In genomic region chr12:109279525-109279924, GRCh38 we compare ENCODE assay signal across 30 cellular contexts. TPM values are rescaled to one million over a fixed set of nuclear protein-coding genes. Genes with fewer than 3 reads are reported as not detected.
DNase-seq lines count a peak whose midpoint lies in the region; ATAC-seq, FAIRE-seq and TF ChIP-seq lines count a peak whose summit lies in the region.
"Had no signal": no experiment of that assay in that cellular context is flagged by ENCODE, and none has a peak within 500 bp of the region (broad histone marks: within the 10 kb centered on the region; RNA-seq: fewer than 3 reads in every experiment).

No MANE protein-coding gene starts in this region.

- peak overlapping the region; percentile 79 for H2BK5ac ChIP-seq in neuronal stem cell (ENCODE audit: low read length)

- no peak overlapping the region for H3K23ac ChIP-seq in neuronal stem cell (ENCODE audit: low read depth, low read length, poor library complexity)

- H3K4me3 ChIP-seq in A549 = no peak overlapping the region
- no peak overlapping the region for H3K4me3 ChIP-seq in NT2/D1 (ENCODE audit: insufficient read length, low read depth)
- H3K4me3 ChIP-seq in neuronal stem cell (ENCODE audit: low read length in 2 of 2) = no peak overlapping the region
- H3K4me3 ChIP-seq in uterus = no peak overlapping the region
- no peak overlapping the region for H3K4me3 ChIP-seq in effector memory CD4-positive, alpha-beta T cell (ENCODE audit: insufficient read depth, low read depth, low read length, poor library complexity, severe bottlenecking)
- H3K4me3 ChIP-seq: BLaER1 had no signal

- TF ChIP-seq POLR2A in A549 (IDR thresholded peaks at IDR 0.05; ENCODE audit: low read length) (no peak), uterus (IDR thresholded peaks at IDR 0.05) (no peak)

- TF ChIP-seq CTCF in A549 (IDR thresholded peaks at IDR 0.05) = no peak
- no peak for TF ChIP-seq CTCF in uterus (IDR thresholded peaks at IDR 0.05)

- H3K4me2 ChIP-seq in A549 = no peak overlapping the region
- no peak overlapping the region for H3K4me2 ChIP-seq in neuronal stem cell (ENCODE audit: insufficient read depth, low read length, poor library complexity, severe bottlenecking)
- H3K4me2 ChIP-seq: BLaER1 had no signal

- no peaks in the 10 kb centered on the region for H3K36me3 ChIP-seq in NT2/D1 (ENCODE audit: insufficient read depth, insufficient read length, low read length)
- H3K36me3 ChIP-seq in neuronal stem cell (replicated peaks in 1 of 2; ENCODE audit: control insufficient read depth in 2 of 2, insufficient read depth in 2 of 2, low read length in 2 of 2) = no peaks in the 10 kb centered on the region
- no peaks in the 10 kb centered on the region for H3K36me3 ChIP-seq in uterus
- H3K36me3 ChIP-seq in effector memory CD4-positive, alpha-beta T cell (ENCODE audit: control insufficient read depth, insufficient read depth, low read length) = no peaks in the 10 kb centered on the region
- H3K36me3 ChIP-seq: BE2C, BLaER1 had no signal

- peak overlapping the region; percentile 85 for H2AK5ac ChIP-seq in neuronal stem cell (ENCODE audit: low read depth, low read length)

- CTCF ChIA-PET in A549 (lab: Yijun Ruan, JAX) = interaction anchor here (1.2 to 2.8 kb wide), 2 partner anchors 15 to 114 kb away, joined by 5 to 11 read pairs; no protein-coding TSS in a partner anchor

- H3K9ac ChIP-seq in NT2/D1 (ENCODE audit: insufficient read length, low read depth) = peak overlapping the region; percentile 23
- H3K9ac ChIP-seq in neuronal stem cell (ENCODE audit: low read depth, low read length, poor library complexity) = no peak overlapping the region
- H3K9ac ChIP-seq: BLaER1 had no signal

- H3K18ac ChIP-seq in neuronal stem cell (ENCODE audit: low read length) = peak overlapping the region; percentile 65

- peak overlapping the region; percentile 77 for H2BK15ac ChIP-seq in neuronal stem cell (ENCODE audit: low read length)

- TF ChIP-seq RAD21 in A549 (conservative IDR thresholded peaks at IDR 0.05 in 1 of 2, IDR thresholded peaks at IDR 0.05 in 1 of 2) = no peak

- H4K91ac ChIP-seq in neuronal stem cell (ENCODE audit: low read depth, low read length, poor library complexity) = no peak overlapping the region

- peaks cover 28% of the 10 kb centered on the region for H3K4me1 ChIP-seq in A549
- peaks cover 7% of the 10 kb centered on the region for H3K4me1 ChIP-seq in NT2/D1 (ENCODE audit: insufficient read depth, insufficient read length)
- H3K4me1 ChIP-seq in neuronal stem cell (ENCODE audit: control insufficient read depth in 2 of 2, insufficient read depth in 1 of 2, low read depth in 1 of 2, low read length in 2 of 2) = peaks cover 0 to 3% of the 10 kb centered on the region in 2 donors
- H3K4me1 ChIP-seq in uterus = no peaks in the 10 kb centered on the region
- H3K4me1 ChIP-seq in effector memory CD4-positive, alpha-beta T cell (ENCODE audit: control insufficient read depth, insufficient read depth, low read length, poor library complexity, severe bottlenecking) = no peaks in the 10 kb centered on the region

- H3K27ac ChIP-seq in A549 (peak overlapping the region; percentile 54 to 80; a peak in 4 of 6 replicates), neuronal stem cell (replicated peaks; ENCODE audit: low read length) (no peak overlapping the region), uterus (peak overlapping the region; percentile 80 to 84)
- H3K27ac ChIP-seq in effector memory CD4-positive, alpha-beta T cell (ENCODE audit: insufficient read depth, low read length, poor library complexity, severe bottlenecking) = no peak overlapping the region
- H3K27ac ChIP-seq: 22Rv1, BLaER1 had no signal

- DNase-seq in A549 (ENCODE audit: low read depth in 1 of 2, low spot score in 1 of 2) (no peak), NT2/D1 (ENCODE audit: low read depth, low spot score) (no peak), neuronal stem cell (ENCODE audit: low spot score) (no peak), uterus (no peak), NCI-H446 (lab: John Stamatoyannopoulos, UW) (no peak), occipital lobe (lab: John Stamatoyannopoulos, UW) (no peak)
- no peak for DNase-seq in effector memory CD4-positive, alpha-beta T cell
- DNase-seq: ACHN; BE2C; C1 segment of cervical spinal cord; CD4-positive, alpha-beta memory T cell; CD4-positive, CD25-positive, alpha-beta regulatory T cell; CD8-positive, alpha-beta memory T cell; COR-L47; DMS 273 treated with DMSO at 0.1 percent for 48 hours; DMS153; DMS53; DMS79; DND-41; EL; GDM1 had no signal

- no peak overlapping the region for H2BK12ac ChIP-seq in neuronal stem cell (ENCODE audit: low read length)

- H3K9me3 ChIP-seq in A549 (no peaks in the 10 kb centered on the region), NT2/D1 (ENCODE audit: insufficient read depth, low read length) (no peaks in the 10 kb centered on the region), neuronal stem cell (replicated peaks in 1 of 2; ENCODE audit: control insufficient read depth in 2 of 2, insufficient read depth in 1 of 2, low read depth in 1 of 2, low read length in 2 of 2) (no peaks in the 10 kb centered on the region), uterus (no peaks in the 10 kb centered on the region)
- no peaks in the 10 kb centered on the region for H3K9me3 ChIP-seq in effector memory CD4-positive, alpha-beta T cell (ENCODE audit: control insufficient read depth, low read length)
- H3K9me3 ChIP-seq: BE2C, BLaER1 had no signal

- no peaks in the 10 kb centered on the region for H3K79me1 ChIP-seq in neuronal stem cell (ENCODE audit: low read depth, low read length)

- H3K4ac ChIP-seq in neuronal stem cell (ENCODE audit: low read length) = no peak overlapping the region

- intact Hi-C loops in uterus (cut with DNase I; ENCODE audit: low total_unique reads) = no loop called here

- no peak overlapping the region for H2AFZ ChIP-seq in neuronal stem cell (ENCODE audit: low read length)

- no peak for FAIRE-seq in A549 (lab: Jason Lieb, UNC)
- FAIRE-seq: GM12891, GM19239 had no signal

- no peak for ATAC-seq in A549
- ATAC-seq in GM19328 (IDR thresholded peaks at IDR 0.05; ENCODE audit: unreplicated experiment) = no peak

- H3K14ac ChIP-seq in neuronal stem cell (ENCODE audit: low read length) = no peak overlapping the region

- H4K8ac ChIP-seq in neuronal stem cell (ENCODE audit: low read depth, low read length) = no peak overlapping the region

- WGBS in A549 (ENCODE audit: missing lambda C conversion rate) = 91% methylated on average over 11 of the region's 13 CpGs
- WGBS in neuronal stem cell (ENCODE audit: extremely low coverage in 2 of 2, insufficient read length in 2 of 2, insufficient replicate concordance in 1 of 2), 2 donors = no CpG with 5 or more reads among the region's 13 CpGs

- H3K27me3 ChIP-seq in NT2/D1 (ENCODE audit: insufficient read depth, insufficient read length) (no peaks in the 10 kb centered on the region), neuronal stem cell (ENCODE audit: control insufficient read depth in 3 of 3, insufficient read depth in 3 of 3, low read depth in 1 of 3, low read length in 3 of 3) (peaks cover 0 to 7% (median 0%) of the 10 kb centered on the region in 3 experiments), uterus (no peaks in the 10 kb centered on the region)
- H3K27me3 ChIP-seq in effector memory CD4-positive, alpha-beta T cell (replicated peaks; ENCODE audit: control insufficient read depth, insufficient read depth, low read length, poor library complexity, severe bottlenecking) = no peaks in the 10 kb centered on the region
- H3K27me3 ChIP-seq: BE2C, BLaER1 had no signal

- POLR2A ChIA-PET in A549 (lab: Yijun Ruan, JAX) = no interaction called here

- TF ChIP-seq EP300 in A549 (IDR thresholded peaks at IDR 0.05) = no peak

- no peak overlapping the region for H2BK120ac ChIP-seq in neuronal stem cell (ENCODE audit: low read depth, low read length)

TF ChIP-seq in A549, 52 proteins besides CTCF, POLR2A, EP300 and RAD21:
- TF ChIP-seq BHLHE40 (IDR thresholded peaks at IDR 0.05; ENCODE audit: low read depth, low read length) = no peak
TF ChIP-seq in A549: peak in this region for 0.

RNA-seq across cellular contexts. Expression of gene FOXN4, which starts 29.6 kb away (rescaled TPM):
- polyA plus RNA-seq in A549 (2011; rRNA removed) (0.04 TPM in 1 of 2 replicates, not detected in the other), A549 (2017; fragmentation: RNase III; extraction: RNeasy Plus Mini Kit Qiagen cat#74134 plus additional on column Dnase treatment) (0.04 to 0.07 TPM (median 0.05 TPM) in 3 replicates)
- 0.03 and 0.08 TPM in 2 replicates for polyA plus RNA-seq in A549 (2012; cell fraction: cytosol; rRNA removed)
- 0.50 and 0.61 TPM in 2 replicates for polyA plus RNA-seq in A549 (2012; cell fraction: nucleus; rRNA removed)
- not detected in 2 replicates for polyA minus RNA-seq in A549 (2011; rRNA and poly(A)+ RNA removed)
- 0.33 TPM for polyA plus RNA-seq in neuronal stem cell (2013, experiment 1 of 2)
- polyA plus RNA-seq in neuronal stem cell (2013, experiment 2 of 2) = 0.44 TPM
- total RNA-seq in uterus (not detected), occipital lobe (0.16 TPM)
- total RNA-seq: A172; A673; CD4-positive, alpha-beta memory T cell; CD4-positive, CD25-positive, alpha-beta regulatory T cell; CD8-positive, alpha-beta memory T cell had no signal
- polyA plus RNA-seq: AG04450; CD14-positive monocyte; CD4-positive, alpha-beta memory T cell; CD8-positive, alpha-beta memory T cell had no signal

Comparison
In these comparisons a context has a peak if more than half of its experiments do, and no peak if none do; other contexts are left out.
1. H3K27ac ChIP-seq: peak in A549 (2 of 2) and uterus (2 of 2); none in neuronal stem cell (single experiment) and effector memory CD4-positive, alpha-beta T cell (single experiment).